Comparison of ENCODE assay signal across 1 cellular context in the genomic region with DNA sequence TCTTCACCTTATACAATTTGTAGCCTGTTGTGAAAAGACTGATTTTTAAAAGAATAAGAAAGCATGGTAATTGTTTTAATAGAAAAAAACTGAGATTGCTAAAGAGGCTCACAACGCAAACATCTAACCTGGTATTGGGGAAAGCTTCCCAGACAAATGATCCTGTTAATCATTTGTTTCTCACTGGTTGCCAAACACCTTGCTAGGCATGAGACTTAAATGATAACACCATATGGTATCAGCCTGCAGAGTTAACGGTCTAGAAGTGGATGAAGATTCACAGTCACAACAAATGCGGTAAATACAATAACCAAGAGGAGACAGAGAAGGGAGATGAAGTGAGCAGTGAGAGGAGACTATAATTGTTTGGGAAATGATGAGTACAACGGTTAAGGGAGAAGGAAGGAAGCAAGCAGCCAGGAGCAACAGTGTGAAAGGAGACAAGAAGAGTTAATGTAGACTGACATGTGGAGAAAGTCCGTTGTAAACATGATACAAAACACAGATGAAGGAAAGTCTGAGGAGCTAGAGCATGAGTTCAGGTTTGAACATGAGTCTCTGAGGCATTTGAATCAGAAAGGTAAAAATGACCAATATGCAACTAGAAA.
A peak's percentile ranks its signal among the peaks of the same experiment; 100 is the strongest.
TF ChIP-seq lines count a peak whose summit lies in the region.

No MANE protein-coding gene starts in this region.

TF ChIP-seq in HEK293, 187 proteins besides CTCF, POLR2A, EP300 and RAD21:
- TF ChIP-seq ZNF830 (tag by site-specific recombination; IDR thresholded peaks at IDR 0.05; ENCODE audit: low read depth) (no peak), PRDM1 (tag by site-specific recombination; IDR thresholded peaks at IDR 0.05) (peak; percentile 87), SCRT2 (tag by site-specific recombination; IDR thresholded peaks at IDR 0.05) (peak; percentile 28; the same call in 1 of the 2 replicates), ZNF366 (tag by site-specific recombination; conservative IDR thresholded peaks at IDR 0.05) (no peak)
TF ChIP-seq in HEK293: peak in this region for 2.
